ENCODE assay signal across 16 cellular contexts in the genomic region with DNA sequence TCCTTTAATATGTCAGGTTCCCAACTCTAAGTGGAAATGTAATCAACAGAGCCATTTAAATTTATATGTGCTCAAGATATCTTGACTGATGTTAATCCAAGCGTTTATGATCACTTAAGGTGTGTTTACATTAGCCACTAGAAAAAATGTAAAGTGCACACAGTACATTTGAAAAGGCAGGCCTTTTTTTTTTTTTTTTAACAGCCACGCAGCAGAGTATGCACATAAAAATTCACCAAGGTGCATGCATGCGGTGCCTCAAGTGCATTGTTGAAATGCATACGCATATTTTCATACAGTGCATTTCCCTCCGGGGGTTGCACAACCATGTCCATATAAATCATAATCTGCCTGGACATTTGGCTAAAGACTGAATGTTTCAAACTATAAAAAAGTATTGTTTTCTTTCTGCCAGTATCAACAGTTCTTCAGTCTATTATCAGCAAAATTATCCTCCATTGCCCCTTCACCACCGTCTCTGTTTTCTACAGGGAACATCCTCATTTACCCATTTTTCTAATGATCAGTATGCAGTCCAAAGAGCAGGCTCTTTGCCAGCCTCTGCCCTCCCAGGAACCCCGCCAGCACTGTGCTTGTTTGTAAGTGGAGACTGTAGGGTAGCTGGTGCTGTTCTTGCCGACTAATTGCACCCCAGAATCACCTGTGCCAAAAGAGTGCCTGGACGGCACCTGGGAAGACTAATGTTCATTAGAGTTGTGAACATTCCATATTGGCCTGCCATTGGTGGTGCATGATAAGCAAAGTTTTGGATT.
DNase-seq lines count a peak whose midpoint lies in the region; ATAC-seq and TF ChIP-seq lines count a peak whose summit lies in the region.
"Had no signal": no experiment of that assay in that cellular context is flagged by ENCODE, and none has a peak within 500 bp of the region (broad histone marks: within the 10 kb centered on the region; RNA-seq: fewer than 3 reads in every experiment).

No MANE protein-coding gene starts in this region.

- no peaks in the 10 kb centered on the region for H3K36me3 ChIP-seq in H7 (replicated peaks; ENCODE audit: control insufficient read depth, insufficient read depth, low read length)
- H3K36me3 ChIP-seq in CD8-positive, alpha-beta T cell (ENCODE audit: insufficient read depth, low read length), result no peaks in the 10 kb centered on the region
- H3K36me3 ChIP-seq: tibial nerve had no signal

- H3K4me1 ChIP-seq in CD8-positive, alpha-beta T cell (ENCODE audit: insufficient read depth, low read length), result no peaks in the 10 kb centered on the region

- no peak for ATAC-seq in GM21423 (IDR thresholded peaks at IDR 0.05; ENCODE audit: unreplicated experiment)
- no peak for ATAC-seq in CD8-positive, alpha-beta T cell
- ATAC-seq: activated naive CD8-positive, alpha-beta T cell treated with anti-CD3 and anti-CD28 coated beads, Interleukin-2, amount 50 U/mL, for 24 hours had no signal

- intact Hi-C loops in CD8-positive, alpha-beta T cell (cut with DNase I, micrococcal nuclease), result no loop called here

- H3K27me3 Mint-ChIP-seq in CD8-positive, alpha-beta T cell (ENCODE audit: low read depth), result no peaks in the 10 kb centered on the region

- no peaks in the 10 kb centered on the region for H3K9me3 ChIP-seq in CD8-positive, alpha-beta T cell (ENCODE audit: low read length)
- H3K9me3 ChIP-seq: tibial nerve had no signal

- POLR2A ChIA-PET in CD8-positive, alpha-beta T cell (lab: Charles Lee), result no interaction called here

- TF ChIP-seq CTCF in fibroblast of villous mesenchyme (IDR thresholded peaks at IDR 0.05; ENCODE audit: insufficient read depth, low read depth, low read length), result no peak
- no peak for TF ChIP-seq CTCF in GM20000 (IDR thresholded peaks at IDR 0.05; ENCODE audit: extremely low read depth, missing control alignments)
- TF ChIP-seq CTCF in CD8-positive, alpha-beta T cell (IDR thresholded peaks at IDR 0.05), result no peak

- H3K9me3 Mint-ChIP-seq in CD8-positive, alpha-beta T cell, result no peaks in the 10 kb centered on the region
- H3K9me3 Mint-ChIP-seq: activated naive CD8-positive, alpha-beta T cell treated with anti-CD3 and anti-CD28 coated beads, Interleukin-2, amount 50 U/mL, for 24 hours had no signal

- H3K4me3 Mint-ChIP-seq in CD8-positive, alpha-beta T cell, result no peak overlapping the region
- H3K4me3 Mint-ChIP-seq: activated naive CD8-positive, alpha-beta T cell treated with anti-CD3 and anti-CD28 coated beads, Interleukin-2, amount 50 U/mL, for 24 hours had no signal

- DNase-seq in COR-L47 (lab: John Stamatoyannopoulos, UW), result peak; percentile 7
- DNase-seq in NCI-H1092 treated with DMSO at 0.1 percent for 48 hours (lab: John Stamatoyannopoulos, UW), result peak; percentile 65
- peak; percentile 25 for DNase-seq in NCI-H510A (lab: John Stamatoyannopoulos, UW)
- peak; percentile 56 for DNase-seq in fibroblast of villous mesenchyme (ENCODE audit: low read depth)
- no peak for DNase-seq in GM20000 (ENCODE audit: low spot score)
- no peak for DNase-seq in H7
- DNase-seq in CD8-positive, alpha-beta T cell, result no peak
- DNase-seq: activated CD4-positive, alpha-beta T cell treated with anti-CD3 and anti-CD28 coated beads for 4 hours; activated naive CD8-positive, alpha-beta T cell treated with anti-CD3 and anti-CD28 coated beads, Interleukin-2, amount 50 U/mL, for 24 hours; GOT3; NK-92 treated with Interleukin-12 subunit alpha and Interleukin-12 subunit beta, amount 100 ng/mL, for 24 hours; SHP77 treated with DMSO at 0.1 percent for 48 hours; stimulated activated CD4-positive, alpha-beta T cell treated with anti-CD3 and anti-CD28 coated beads, Interleukin-4, amount 100 ng/mL, for 1 hour; T-helper 2 cell had no signal

- no peak overlapping the region for H3K27ac ChIP-seq in CD8-positive, alpha-beta T cell (ENCODE audit: low read depth, low read length)
- H3K27ac ChIP-seq: tibial nerve had no signal

- H3K4me1 Mint-ChIP-seq in CD8-positive, alpha-beta T cell (ENCODE audit: low read depth), result no peaks in the 10 kb centered on the region
- H3K4me1 Mint-ChIP-seq: activated naive CD8-positive, alpha-beta T cell treated with anti-CD3 and anti-CD28 coated beads, Interleukin-2, amount 50 U/mL, for 24 hours had no signal

- H3K27ac Mint-ChIP-seq in CD8-positive, alpha-beta T cell, result no peak overlapping the region
- H3K27ac Mint-ChIP-seq: activated naive CD8-positive, alpha-beta T cell treated with anti-CD3 and anti-CD28 coated beads, Interleukin-2, amount 50 U/mL, for 24 hours had no signal

- no peaks in the 10 kb centered on the region for H3K36me3 Mint-ChIP-seq in CD8-positive, alpha-beta T cell

- CTCF ChIA-PET in CD8-positive, alpha-beta T cell (lab: Charles Lee), result no interaction called here

- peaks cover 2% of the 10 kb centered on the region; the same call in 1 of the 2 replicates for H3K27me3 ChIP-seq in H7 (ENCODE audit: control insufficient read depth, insufficient read depth, low read length)
- no peaks in the 10 kb centered on the region for H3K27me3 ChIP-seq in CD8-positive, alpha-beta T cell (ENCODE audit: insufficient read depth, low read length)
- H3K27me3 ChIP-seq: tibial nerve had no signal

- H3K4me3 ChIP-seq in fibroblast of villous mesenchyme (ENCODE audit: low read depth, low read length), result no peak overlapping the region
- H3K4me3 ChIP-seq in H7 (ENCODE audit: insufficient read depth, low read depth, low read length), result no peak overlapping the region
- no peak overlapping the region for H3K4me3 ChIP-seq in CD8-positive, alpha-beta T cell (ENCODE audit: low read depth, low read length)
- H3K4me3 ChIP-seq: tibial nerve had no signal

Comparison
In these comparisons a context has a peak if more than half of its experiments do, and no peak if none do; other contexts are left out.
1. DNase-seq: peak in COR-L47 (single experiment), NCI-H1092 treated with DMSO at 0.1 percent for 48 hours (single experiment), NCI-H510A (single experiment) and fibroblast of villous mesenchyme (single experiment); none in GM20000 (single experiment), H7 (single experiment) and CD8-positive, alpha-beta T cell (0 of 7).